15 cellular contexts compared by ENCODE assay signal in the genomic region with DNA sequence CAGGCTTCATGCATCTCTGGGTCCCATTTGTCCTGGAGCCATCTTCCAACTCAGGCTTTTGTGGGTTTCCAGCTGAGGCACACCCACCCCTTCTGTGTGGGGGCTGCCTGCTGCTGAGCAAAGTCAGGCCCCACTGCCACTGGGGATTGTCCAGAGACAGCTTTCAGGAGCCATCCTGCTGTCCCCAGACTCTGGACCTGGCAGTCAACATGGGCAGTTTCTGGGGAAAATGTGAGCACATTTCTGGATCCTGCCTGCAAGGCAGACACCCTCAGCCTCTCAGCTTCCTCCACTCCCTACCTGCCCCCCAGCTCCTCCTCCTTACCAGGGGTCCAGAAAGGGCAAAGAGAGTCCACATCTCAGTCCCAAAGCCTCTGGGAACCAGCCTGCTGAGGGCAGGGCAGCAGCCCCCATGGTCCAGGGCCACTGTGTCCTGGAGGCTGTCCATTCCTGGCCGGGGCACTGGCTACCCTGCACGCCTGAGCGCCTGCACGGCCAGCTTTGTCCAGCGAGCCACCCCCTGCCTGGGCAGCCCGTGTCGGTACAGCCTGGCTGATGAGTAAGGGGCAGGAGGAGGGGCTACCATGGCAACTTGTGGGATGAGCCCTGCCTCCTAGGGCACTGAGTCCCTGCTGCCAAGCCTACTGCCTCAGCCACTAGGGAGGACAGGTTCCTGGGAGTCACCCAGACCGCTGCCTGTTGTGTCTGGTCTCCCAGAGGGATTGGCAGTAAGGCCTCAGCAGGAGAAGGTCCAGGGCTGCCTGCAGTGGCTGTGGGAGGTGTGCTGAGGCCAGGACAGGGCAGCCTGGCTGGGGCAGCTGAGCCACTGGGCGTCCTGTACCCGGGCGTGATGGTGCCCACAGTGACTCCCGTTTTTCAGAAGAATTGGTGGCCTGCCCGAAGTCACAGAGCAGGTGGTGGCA. TPM values are rescaled to one million over a fixed set of nuclear protein-coding genes. Genes with fewer than 3 reads are reported as not detected.
DNase-seq lines count a peak whose midpoint lies in the region; ATAC-seq and TF ChIP-seq lines count a peak whose summit lies in the region.
"Had no signal": no experiment of that assay in that cellular context is flagged by ENCODE, and none has a peak within 500 bp of the region (broad histone marks: within the 10 kb centered on the region; RNA-seq: fewer than 3 reads in every experiment).

A gene with protein sequence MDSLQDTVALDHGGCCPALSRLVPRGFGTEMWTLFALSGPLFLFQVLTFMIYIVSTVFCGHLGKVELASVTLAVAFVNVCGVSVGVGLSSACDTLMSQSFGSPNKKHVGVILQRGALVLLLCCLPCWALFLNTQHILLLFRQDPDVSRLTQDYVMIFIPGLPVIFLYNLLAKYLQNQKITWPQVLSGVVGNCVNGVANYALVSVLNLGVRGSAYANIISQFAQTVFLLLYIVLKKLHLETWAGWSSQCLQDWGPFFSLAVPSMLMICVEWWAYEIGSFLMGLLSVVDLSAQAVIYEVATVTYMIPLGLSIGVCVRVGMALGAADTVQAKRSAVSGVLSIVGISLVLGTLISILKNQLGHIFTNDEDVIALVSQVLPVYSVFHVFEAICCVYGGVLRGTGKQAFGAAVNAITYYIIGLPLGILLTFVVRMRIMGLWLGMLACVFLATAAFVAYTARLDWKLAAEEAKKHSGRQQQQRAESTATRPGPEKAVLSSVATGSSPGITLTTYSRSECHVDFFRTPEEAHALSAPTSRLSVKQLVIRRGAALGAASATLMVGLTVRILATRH (minus strand): TSS at position 477 of the 923 bp plus-strand sequence. CDS start 29 bp downstream, at position 448.

- H3K27me3 ChIP-seq in gastrocnemius medialis = no peaks in the 10 kb centered on the region

- DNase-seq in EH (ENCODE audit: low read depth) = peak; percentile 7
- DNase-seq in RWPE1 (ENCODE audit: low spot score) = no peak
- no peak for DNase-seq in left ventricle myocardium superior
- DNase-seq in gastrocnemius medialis = peak; percentile 35 to 47
- no peak for DNase-seq in NAMALWA (ENCODE audit: low spot score)
- DNase-seq in SKM-1 treated with dmso at 0.1 percent for 144 hours (lab: John Stamatoyannopoulos, UW; ENCODE audit: unreplicated experiment) = no peak
- DNase-seq: activated CD4-positive, alpha-beta T cell treated with anti-CD3 and anti-CD28 coated beads for 4 hours; activated naive CD8-positive, alpha-beta T cell treated with anti-CD3 and anti-CD28 coated beads, Interleukin-2, amount 50 U/mL, for 24 hours; activated T-cell treated with anti-CD3 and anti-CD28 coated beads, Interleukin-2, amount 50 U/mL, for 24 hours; erythroblast; NCI-H1417 treated with DMSO at 0.1 percent for 48 hours; trophoblast cell had no signal

- H3K4me3 ChIP-seq in gastrocnemius medialis = no peak within 1 kb of the TSS

- peak; percentile 77 for ATAC-seq in left ventricle myocardium superior
- ATAC-seq in gastrocnemius medialis = peak; percentile 53 to 79
- no peak for ATAC-seq in HG03521 (IDR thresholded peaks at IDR 0.05; ENCODE audit: unreplicated experiment)
- ATAC-seq: activated naive CD8-positive, alpha-beta T cell treated with anti-CD3 and anti-CD28 coated beads, Interleukin-2, amount 50 U/mL, for 24 hours had no signal

- POLR2A ChIA-PET in RWPE1 (lab: Yijun Ruan, JAX; ENCODE audit: low non-redundant PET) = interaction anchor here (0.9 to 1.1 kb wide), 2 partner anchors 12 to 37 kb away, joined by 3 read pairs; no protein-coding TSS in a partner anchor

- TF ChIP-seq CTCF in RWPE1 (conservative IDR thresholded peaks at IDR 0.05; ENCODE audit: low read depth) = no peak
- TF ChIP-seq CTCF in gastrocnemius medialis (IDR thresholded peaks at IDR 0.05 in 4 of 5, conservative IDR thresholded peaks at IDR 0.05 in 1 of 5) = no peak

- CTCF ChIA-PET in RWPE1 (lab: Yijun Ruan, JAX) = interaction anchor here (0.5 to 1.1 kb wide), 6 partner anchors 11 to 354 kb away, joined by 3 to 8 read pairs (median 3); a partner anchor contains a TSS

- H3K36me3 ChIP-seq in gastrocnemius medialis = no peaks in the 10 kb centered on the region

- intact Hi-C loops in left ventricle myocardium superior (cut with micrococcal nuclease) (no loop called here), gastrocnemius medialis (cut with DNase I; ENCODE audit: low total_unique reads) (no loop called here)

- peaks cover 0 to 4% of the 10 kb centered on the region in 2 donors for H3K4me1 ChIP-seq in gastrocnemius medialis

- H3K9me3 ChIP-seq in gastrocnemius medialis = no peaks in the 10 kb centered on the region

- in situ Hi-C loops in gastrocnemius medialis (cut with MboI; ENCODE audit: low sequenced_read_pairs in 4 of 4) = no loop called here

- no peak for TF ChIP-seq POLR2A in gastrocnemius medialis (IDR thresholded peaks at IDR 0.05)

- H3K27ac ChIP-seq in RWPE1 = peak within 1 kb of the TSS; percentile 98
- peak within 1 kb of the TSS in 3 of 4 donors; percentile 24 to 54 (median 25) for H3K27ac ChIP-seq in gastrocnemius medialis
- H3K27ac ChIP-seq: C4-2B had no signal

RNA-seq across cellular contexts. Expression of the gene that starts here (rescaled TPM):
- total RNA-seq in left ventricle myocardium superior = not detected
- 1 to 10 TPM in 1 of 4 donors, under 1 TPM in 1, not detected in 2; 0.15 to 1.0 TPM for total RNA-seq in gastrocnemius medialis
- total RNA-seq: T-helper 1 cell treated with Interleukin-12 subunit alpha and Interleukin-12 subunit beta and Interleukin-4 antibody, amounts not matched to agents 30 ng/mL and 1 ng/mL, for 36 hours had no signal

Comparison
In these comparisons a context has a peak if more than half of its experiments do, and no peak if none do; other contexts are left out.
1. Peak in ATAC-seq in left ventricle myocardium superior; RNA of the gene not detected or under 1 TPM.
2. DNase-seq: peak in EH (single experiment) and gastrocnemius medialis (2 of 2); none in RWPE1 (single experiment), left ventricle myocardium superior (single experiment), NAMALWA (single experiment) and SKM-1 treated with dmso at 0.1 percent for 144 hours (single experiment).